In the genomic region with DNA sequence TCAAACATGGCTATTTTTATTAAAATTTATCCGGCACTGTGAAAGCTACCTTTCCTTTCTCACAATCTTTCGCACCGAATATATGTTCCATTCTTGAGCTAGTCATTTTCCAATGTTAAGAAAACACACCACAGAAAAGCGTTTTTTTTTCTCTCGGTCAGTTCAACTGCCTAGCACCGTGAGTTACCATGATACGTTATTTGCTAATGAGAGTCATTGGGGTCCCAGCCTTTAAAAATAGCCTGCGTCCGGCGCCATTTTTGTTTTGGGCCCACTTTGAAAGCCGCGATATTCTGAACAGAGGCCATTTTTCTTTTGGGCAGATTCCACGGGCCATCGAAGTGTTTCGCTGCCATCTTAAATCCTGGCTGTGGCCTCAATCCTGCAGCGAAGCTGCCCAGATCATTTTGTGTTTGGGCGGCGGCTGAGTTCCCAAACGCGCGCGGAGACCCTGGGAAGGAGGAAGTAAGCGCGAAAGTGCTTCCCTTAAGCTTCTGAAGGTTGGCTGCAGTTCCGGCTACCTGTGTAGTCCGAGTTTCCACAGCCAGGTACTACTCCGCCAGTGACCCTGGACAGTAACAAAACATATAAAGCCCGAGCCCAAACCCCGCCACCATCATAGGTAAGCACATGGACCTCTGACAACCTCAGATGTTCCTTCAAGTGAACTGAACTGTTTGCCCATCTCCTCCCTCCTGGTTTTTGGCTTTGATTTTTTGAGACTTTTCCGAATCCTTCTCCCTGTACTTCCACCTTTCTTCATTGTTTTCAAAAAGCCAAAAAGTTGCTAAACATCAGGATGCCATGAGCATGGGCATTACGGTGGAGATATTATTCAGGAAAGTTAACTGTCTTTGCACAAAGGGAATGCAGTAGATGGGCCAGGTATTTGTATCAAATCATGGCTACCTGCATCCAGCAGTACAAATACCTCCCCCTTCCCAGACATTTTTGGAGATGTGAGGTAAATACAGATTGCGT, we compare ENCODE assay signal across 1 cellular context.
A peak's percentile ranks its signal among the peaks of the same experiment; 100 is the strongest.
TF ChIP-seq lines count a peak whose summit lies in the region.

Gene SLX4IP (plus strand): TSS at position 474 of the 981 bp plus-strand sequence. CDS start 22,900 bp downstream, outside the sequence.

TF ChIP-seq in HEK293, 187 proteins besides CTCF, POLR2A, EP300 and RAD21 (continued from another document):
- TF ChIP-seq, protein P1, sequence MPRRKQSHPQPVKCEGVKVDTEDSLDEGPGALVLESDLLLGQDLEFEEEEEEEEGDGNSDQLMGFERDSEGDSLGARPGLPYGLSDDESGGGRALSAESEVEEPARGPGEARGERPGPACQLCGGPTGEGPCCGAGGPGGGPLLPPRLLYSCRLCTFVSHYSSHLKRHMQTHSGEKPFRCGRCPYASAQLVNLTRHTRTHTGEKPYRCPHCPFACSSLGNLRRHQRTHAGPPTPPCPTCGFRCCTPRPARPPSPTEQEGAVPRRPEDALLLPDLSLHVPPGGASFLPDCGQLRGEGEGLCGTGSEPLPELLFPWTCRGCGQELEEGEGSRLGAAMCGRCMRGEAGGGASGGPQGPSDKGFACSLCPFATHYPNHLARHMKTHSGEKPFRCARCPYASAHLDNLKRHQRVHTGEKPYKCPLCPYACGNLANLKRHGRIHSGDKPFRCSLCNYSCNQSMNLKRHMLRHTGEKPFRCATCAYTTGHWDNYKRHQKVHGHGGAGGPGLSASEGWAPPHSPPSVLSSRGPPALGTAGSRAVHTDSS (tag by site-specific recombination; IDR thresholded peaks at IDR 0.05) = peak; percentile 62
- TF ChIP-seq, protein P2, sequence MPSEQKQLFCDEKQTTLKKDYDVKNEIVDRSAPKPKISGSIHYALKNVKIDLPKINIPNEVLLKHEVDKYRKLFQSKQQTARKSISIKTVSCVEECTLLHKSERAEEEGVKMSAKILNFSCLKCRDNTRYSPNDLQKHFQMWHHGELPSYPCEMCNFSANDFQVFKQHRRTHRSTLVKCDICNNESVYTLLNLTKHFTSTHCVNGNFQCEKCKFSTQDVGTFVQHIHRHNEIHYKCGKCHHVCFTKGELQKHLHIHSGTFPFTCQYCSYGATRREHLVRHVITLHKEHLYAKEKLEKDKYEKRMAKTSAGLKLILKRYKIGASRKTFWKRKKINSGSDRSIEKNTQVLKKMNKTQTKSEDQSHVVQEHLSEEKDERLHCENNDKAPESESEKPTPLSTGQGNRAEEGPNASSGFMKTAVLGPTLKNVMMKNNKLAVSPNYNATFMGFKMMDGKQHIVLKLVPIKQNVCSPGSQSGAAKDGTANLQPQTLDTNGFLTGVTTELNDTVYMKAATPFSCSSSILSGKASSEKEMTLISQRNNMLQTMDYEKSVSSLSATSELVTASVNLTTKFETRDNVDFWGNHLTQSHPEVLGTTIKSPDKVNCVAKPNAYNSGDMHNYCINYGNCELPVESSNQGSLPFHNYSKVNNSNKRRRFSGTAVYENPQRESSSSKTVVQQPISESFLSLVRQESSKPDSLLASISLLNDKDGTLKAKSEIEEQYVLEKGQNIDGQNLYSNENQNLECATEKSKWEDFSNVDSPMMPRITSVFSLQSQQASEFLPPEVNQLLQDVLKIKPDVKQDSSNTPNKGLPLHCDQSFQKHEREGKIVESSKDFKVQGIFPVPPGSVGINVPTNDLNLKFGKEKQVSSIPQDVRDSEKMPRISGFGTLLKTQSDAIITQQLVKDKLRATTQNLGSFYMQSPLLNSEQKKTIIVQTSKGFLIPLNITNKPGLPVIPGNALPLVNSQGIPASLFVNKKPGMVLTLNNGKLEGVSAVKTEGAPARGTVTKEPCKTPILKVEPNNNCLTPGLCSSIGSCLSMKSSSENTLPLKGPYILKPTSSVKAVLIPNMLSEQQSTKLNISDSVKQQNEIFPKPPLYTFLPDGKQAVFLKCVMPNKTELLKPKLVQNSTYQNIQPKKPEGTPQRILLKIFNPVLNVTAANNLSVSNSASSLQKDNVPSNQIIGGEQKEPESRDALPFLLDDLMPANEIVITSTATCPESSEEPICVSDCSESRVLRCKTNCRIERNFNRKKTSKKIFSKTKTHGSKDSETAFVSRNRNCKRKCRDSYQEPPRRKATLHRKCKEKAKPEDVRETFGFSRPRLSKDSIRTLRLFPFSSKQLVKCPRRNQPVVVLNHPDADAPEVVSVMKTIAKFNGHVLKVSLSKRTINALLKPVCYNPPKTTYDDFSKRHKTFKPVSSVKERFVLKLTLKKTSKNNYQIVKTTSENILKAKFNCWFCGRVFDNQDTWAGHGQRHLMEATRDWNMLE (tag by site-specific recombination; conservative IDR thresholded peaks at IDR 0.05; ENCODE audit: low read depth) = peak; percentile 65
- TF ChIP-seq ZNF704 (tag by site-specific recombination; IDR thresholded peaks at IDR 0.05) (no peak), SP2 (tag by site-specific recombination; IDR thresholded peaks at IDR 0.05) (peak; percentile 36), ZNF341 (tag by site-specific recombination; IDR thresholded peaks at IDR 0.05; ENCODE audit: low read depth) (peak; percentile 47; the same call in 1 of the 2 replicates), GFI1B (tag by site-specific recombination; IDR thresholded peaks at IDR 0.05) (no peak), OSR2 (tag by site-specific recombination; IDR thresholded peaks at IDR 0.05) (peak; percentile 72; the same call in 1 of the 2 replicates), HOXD13 (CRISPR knock-in tag; IDR thresholded peaks at IDR 0.05; ENCODE audit: borderline replicate concordance) (peak; percentile 70), ZNF785 (tag by site-specific recombination; IDR thresholded peaks at IDR 0.05) (no peak)
- TF ChIP-seq, protein P3, sequence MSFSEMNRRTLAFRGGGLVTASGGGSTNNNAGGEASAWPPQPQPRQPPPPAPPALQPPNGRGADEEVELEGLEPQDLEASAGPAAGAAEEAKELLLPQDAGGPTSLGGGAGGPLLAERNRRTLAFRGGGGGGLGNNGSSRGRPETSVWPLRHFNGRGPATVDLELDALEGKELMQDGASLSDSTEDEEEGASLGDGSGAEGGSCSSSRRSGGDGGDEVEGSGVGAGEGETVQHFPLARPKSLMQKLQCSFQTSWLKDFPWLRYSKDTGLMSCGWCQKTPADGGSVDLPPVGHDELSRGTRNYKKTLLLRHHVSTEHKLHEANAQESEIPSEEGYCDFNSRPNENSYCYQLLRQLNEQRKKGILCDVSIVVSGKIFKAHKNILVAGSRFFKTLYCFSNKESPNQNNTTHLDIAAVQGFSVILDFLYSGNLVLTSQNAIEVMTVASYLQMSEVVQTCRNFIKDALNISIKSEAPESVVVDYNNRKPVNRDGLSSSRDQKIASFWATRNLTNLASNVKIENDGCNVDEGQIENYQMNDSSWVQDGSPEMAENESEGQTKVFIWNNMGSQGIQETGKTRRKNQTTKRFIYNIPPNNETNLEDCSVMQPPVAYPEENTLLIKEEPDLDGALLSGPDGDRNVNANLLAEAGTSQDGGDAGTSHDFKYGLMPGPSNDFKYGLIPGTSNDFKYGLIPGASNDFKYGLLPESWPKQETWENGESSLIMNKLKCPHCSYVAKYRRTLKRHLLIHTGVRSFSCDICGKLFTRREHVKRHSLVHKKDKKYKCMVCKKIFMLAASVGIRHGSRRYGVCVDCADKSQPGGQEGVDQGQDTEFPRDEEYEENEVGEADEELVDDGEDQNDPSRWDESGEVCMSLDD (tag by site-specific recombination; IDR thresholded peaks at IDR 0.05) = no peak
- TF ChIP-seq, protein P4, sequence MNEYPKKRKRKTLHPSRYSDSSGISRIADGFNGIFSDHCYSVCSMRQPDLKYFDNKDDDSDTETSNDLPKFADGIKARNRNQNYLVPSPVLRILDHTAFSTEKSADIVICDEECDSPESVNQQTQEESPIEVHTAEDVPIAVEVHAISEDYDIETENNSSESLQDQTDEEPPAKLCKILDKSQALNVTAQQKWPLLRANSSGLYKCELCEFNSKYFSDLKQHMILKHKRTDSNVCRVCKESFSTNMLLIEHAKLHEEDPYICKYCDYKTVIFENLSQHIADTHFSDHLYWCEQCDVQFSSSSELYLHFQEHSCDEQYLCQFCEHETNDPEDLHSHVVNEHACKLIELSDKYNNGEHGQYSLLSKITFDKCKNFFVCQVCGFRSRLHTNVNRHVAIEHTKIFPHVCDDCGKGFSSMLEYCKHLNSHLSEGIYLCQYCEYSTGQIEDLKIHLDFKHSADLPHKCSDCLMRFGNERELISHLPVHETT (tag by site-specific recombination; IDR thresholded peaks at IDR 0.05) = no peak
- TF ChIP-seq, protein P5, sequence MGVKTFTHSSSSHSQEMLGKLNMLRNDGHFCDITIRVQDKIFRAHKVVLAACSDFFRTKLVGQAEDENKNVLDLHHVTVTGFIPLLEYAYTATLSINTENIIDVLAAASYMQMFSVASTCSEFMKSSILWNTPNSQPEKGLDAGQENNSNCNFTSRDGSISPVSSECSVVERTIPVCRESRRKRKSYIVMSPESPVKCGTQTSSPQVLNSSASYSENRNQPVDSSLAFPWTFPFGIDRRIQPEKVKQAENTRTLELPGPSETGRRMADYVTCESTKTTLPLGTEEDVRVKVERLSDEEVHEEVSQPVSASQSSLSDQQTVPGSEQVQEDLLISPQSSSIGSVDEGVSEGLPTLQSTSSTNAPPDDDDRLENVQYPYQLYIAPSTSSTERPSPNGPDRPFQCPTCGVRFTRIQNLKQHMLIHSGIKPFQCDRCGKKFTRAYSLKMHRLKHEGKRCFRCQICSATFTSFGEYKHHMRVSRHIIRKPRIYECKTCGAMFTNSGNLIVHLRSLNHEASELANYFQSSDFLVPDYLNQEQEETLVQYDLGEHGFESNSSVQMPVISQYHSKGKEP (tag by site-specific recombination; IDR thresholded peaks at IDR 0.05) = peak; percentile 86
